In the genomic region with DNA sequence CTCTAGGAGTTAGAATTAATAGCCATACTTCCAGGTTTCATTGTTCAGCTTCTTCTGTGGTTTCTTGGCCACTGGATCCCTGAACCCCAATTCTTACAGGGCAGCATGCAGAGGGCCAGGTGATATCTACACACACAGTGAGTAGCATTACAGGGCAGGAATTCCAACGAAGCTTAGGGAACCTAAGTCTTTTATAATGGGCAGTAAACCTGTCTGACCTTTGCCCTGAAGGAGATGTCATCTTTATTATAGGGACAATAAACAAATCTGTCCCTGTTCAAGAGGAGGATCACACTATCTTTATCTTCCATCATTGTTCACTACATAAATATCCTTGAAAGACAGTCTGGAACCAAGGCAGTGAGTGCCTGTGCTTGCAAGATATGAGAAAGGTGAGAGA, we compare ENCODE assay signal across 9 cellular contexts. TPM values are rescaled to one million over a fixed set of nuclear protein-coding genes. Genes with fewer than 3 reads are reported as not detected.
"Had no signal": no experiment of that assay in that cellular context is flagged by ENCODE, and none has a peak within 500 bp of the region (broad histone marks: within the 10 kb centered on the region; RNA-seq: fewer than 3 reads in every experiment).

No MANE protein-coding gene starts in this region.

- ATAC-seq: GM12878 had no signal

- DNase-seq: GDM1, GF-D8 had no signal

- H3K4me3 ChIP-seq: GM12878 had no signal

- FAIRE-seq: G401.6, GM12878, GM12891, GM12892, GM18507, GM19239 had no signal

RNA-seq across cellular contexts. Expression of a gene that starts 11.7 kb away (rescaled TPM):
- total RNA-seq: G401 had no signal
